In the genomic region with DNA sequence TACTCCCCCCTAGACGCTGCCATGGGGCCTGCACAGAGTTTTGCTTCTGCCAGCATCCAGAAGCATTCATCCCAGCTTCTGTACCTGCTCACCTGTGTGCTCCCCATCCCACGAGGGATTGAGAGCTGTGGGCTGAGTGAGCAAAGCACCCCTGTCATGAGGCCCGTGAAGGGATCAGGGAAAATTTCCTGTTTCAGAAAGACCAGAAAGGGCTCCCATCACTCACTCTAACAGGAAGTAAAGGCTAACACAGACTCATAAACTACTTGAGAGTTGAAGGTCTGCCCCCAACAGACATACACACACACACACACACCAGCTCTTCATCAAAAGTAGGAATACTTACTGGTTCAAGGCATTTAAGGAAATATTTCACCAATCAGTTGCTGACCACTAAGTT, we compare ENCODE assay signal across 1 cellular context.
TF ChIP-seq lines count a peak whose summit lies in the region.

No MANE protein-coding gene starts in this region.

TF ChIP-seq in GM23338, 12 proteins besides CTCF, POLR2A, EP300 and RAD21 (continued from another document):
- TF ChIP-seq, protein P1, sequence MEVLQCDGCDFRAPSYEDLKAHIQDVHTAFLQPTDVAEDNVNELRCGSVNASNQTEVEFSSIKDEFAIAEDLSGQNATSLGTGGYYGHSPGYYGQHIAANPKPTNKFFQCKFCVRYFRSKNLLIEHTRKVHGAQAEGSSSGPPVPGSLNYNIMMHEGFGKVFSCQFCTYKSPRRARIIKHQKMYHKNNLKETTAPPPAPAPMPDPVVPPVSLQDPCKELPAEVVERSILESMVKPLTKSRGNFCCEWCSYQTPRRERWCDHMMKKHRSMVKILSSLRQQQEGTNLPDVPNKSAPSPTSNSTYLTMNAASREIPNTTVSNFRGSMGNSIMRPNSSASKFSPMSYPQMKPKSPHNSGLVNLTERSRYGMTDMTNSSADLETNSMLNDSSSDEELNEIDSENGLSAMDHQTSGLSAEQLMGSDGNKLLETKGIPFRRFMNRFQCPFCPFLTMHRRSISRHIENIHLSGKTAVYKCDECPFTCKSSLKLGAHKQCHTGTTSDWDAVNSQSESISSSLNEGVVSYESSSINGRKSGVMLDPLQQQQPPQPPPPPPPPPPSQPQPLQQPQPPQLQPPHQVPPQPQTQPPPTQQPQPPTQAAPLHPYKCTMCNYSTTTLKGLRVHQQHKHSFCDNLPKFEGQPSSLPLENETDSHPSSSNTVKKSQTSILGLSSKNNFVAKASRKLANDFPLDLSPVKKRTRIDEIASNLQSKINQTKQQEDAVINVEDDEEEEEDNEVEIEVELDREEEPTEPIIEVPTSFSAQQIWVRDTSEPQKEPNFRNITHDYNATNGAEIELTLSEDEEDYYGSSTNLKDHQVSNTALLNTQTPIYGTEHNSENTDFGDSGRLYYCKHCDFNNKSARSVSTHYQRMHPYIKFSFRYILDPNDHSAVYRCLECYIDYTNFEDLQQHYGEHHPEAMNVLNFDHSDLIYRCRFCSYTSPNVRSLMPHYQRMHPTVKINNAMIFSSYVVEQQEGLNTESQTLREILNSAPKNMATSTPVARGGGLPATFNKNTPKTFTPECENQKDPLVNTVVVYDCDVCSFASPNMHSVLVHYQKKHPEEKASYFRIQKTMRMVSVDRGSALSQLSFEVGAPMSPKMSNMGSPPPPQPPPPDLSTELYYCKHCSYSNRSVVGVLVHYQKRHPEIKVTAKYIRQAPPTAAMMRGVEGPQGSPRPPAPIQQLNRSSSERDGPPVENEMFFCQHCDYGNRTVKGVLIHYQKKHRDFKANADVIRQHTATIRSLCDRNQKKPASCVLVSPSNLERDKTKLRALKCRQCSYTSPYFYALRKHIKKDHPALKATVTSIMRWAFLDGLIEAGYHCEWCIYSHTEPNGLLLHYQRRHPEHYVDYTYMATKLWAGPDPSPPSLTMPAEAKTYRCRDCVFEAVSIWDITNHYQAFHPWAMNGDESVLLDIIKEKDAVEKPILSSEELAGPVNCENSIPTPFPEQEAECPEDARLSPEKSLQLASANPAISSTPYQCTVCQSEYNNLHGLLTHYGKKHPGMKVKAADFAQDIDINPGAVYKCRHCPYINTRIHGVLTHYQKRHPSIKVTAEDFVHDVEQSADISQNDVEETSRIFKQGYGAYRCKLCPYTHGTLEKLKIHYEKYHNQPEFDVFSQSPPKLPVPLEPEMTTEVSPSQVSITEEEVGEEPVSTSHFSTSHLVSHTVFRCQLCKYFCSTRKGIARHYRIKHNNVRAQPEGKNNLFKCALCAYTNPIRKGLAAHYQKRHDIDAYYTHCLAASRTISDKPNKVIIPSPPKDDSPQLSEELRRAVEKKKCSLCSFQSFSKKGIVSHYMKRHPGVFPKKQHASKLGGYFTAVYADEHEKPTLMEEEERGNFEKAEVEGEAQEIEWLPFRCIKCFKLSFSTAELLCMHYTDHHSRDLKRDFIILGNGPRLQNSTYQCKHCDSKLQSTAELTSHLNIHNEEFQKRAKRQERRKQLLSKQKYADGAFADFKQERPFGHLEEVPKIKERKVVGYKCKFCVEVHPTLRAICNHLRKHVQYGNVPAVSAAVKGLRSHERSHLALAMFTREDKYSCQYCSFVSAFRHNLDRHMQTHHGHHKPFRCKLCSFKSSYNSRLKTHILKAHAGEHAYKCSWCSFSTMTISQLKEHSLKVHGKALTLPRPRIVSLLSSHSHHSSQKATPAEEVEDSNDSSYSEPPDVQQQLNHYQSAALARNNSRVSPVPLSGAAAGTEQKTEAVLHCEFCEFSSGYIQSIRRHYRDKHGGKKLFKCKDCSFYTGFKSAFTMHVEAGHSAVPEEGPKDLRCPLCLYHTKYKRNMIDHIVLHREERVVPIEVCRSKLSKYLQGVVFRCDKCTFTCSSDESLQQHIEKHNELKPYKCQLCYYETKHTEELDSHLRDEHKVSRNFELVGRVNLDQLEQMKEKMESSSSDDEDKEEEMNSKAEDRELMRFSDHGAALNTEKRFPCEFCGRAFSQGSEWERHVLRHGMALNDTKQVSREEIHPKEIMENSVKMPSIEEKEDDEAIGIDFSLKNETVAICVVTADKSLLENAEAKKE (CRISPR knock-in tag; IDR thresholded peaks at IDR 0.05): no peak
- no peak for TF ChIP-seq STAT1 (IDR thresholded peaks at IDR 0.05; ENCODE audit: unreplicated experiment)
- TF ChIP-seq ZNF114 (CRISPR knock-in tag; IDR thresholded peaks at IDR 0.05): no peak
